Comparison of ENCODE assay signal across 8 cellular contexts in the genomic region with DNA sequence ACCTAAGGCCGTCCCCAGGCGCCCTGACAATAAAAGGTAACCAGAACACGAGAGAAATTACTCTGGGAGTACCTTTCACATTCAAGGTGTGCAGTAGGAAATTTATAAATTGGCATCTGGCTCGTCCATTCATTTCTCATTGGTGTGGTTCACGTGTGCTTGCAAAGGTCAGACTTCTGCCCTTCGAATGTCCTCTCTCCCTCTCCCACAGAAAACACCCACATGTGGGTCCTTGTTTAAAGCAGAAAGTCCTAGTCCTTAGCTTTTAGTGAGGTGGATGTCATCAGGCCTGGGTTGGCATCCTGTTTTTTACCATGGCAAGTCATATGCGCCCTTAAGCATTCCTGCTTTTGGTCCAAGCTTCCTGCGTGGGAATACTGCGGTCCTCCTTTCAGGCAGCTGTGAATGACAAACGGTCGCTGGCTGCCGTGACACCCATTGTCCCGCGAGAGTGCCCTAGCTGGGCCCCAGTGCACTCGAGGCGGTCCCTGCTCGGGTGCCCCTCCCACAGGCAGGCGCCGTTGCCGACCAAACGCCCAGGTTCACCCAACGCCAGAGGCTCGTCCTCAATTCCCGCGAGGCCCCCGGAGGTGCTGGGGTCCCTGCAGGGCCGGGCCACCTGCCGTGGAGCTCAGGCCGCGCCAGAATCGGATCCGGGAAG. TPM values are rescaled to one million over a fixed set of nuclear protein-coding genes. Genes with fewer than 3 reads are reported as not detected.
DNase-seq lines count a peak whose midpoint lies in the region; ATAC-seq, FAIRE-seq and TF ChIP-seq lines count a peak whose summit lies in the region.

A gene (plus strand): TSS at position 531 of the 661 bp plus-strand sequence. CDS start 140 bp downstream, outside the sequence.

- POLR2A ChIA-PET in AG04449 (lab: Yijun Ruan, JAX): interaction anchor here (0.6 to 0.8 kb wide), 2 partner anchors 16 to 485 kb away, joined by 3 read pairs; a partner anchor contains a TSS
- POLR2A ChIA-PET in WTC11 (lab: Charles Lee): interaction anchor here (0.6 to 0.7 kb wide), 2 partner anchors 10 to 96 kb away, joined by 3 to 6 read pairs; no protein-coding TSS in a partner anchor

- H3K27me3 ChIP-seq in keratinocyte (ENCODE audit: control insufficient read depth, extremely low read depth, insufficient read depth, low read length): no peaks in the 10 kb centered on the region

- peak; percentile 20 for FAIRE-seq in keratinocyte (lab: Jason Lieb, UNC)

- CTCF ChIA-PET in AG04449 (lab: Yijun Ruan, JAX): interaction anchor here (0.6 to 1.3 kb wide), 7 partner anchors 8 to 281 kb away, joined by 3 to 5 read pairs (median 3); a partner anchor contains a TSS
- CTCF ChIA-PET in WTC11 (lab: Charles Lee): interaction anchor here (0.8 to 1.4 kb wide), 3 partner anchors 14 to 493 kb away, joined by 3 to 10 read pairs (median 5); no protein-coding TSS in a partner anchor

- H3K9ac ChIP-seq in keratinocyte (ENCODE audit: control insufficient read depth, extremely low read depth, insufficient read depth, low read length): peak within 1 kb of the TSS; percentile 87

- H3K4me1 ChIP-seq in keratinocyte (ENCODE audit: control insufficient read depth, extremely low read depth, insufficient read depth, low read length): peaks cover 25% of the 10 kb centered on the region

- peaks cover 10% of the 10 kb centered on the region for H3K9me3 Mint-ChIP-seq in WTC11

- H3K4me1 Mint-ChIP-seq in WTC11: peaks cover 9% of the 10 kb centered on the region

- H3K27ac ChIP-seq in caudate nucleus (ENCODE audit: low read depth, low read length): peak within 1 kb of the TSS; percentile 62
- H3K27ac ChIP-seq in keratinocyte (ENCODE audit: control insufficient read depth, insufficient read depth, low read length): peak within 1 kb of the TSS; percentile 78

- peaks cover 33% of the 10 kb centered on the region for H3K27me3 Mint-ChIP-seq in WTC11 (ENCODE audit: low read depth)

- no peaks in the 10 kb centered on the region for H3K9me3 ChIP-seq in keratinocyte (ENCODE audit: control insufficient read depth, low read depth, low read length)

- H3K9me1 ChIP-seq in keratinocyte (ENCODE audit: control insufficient read depth, extremely low read depth, insufficient read depth, low read length): no peaks in the 10 kb centered on the region

- H2AFZ ChIP-seq in keratinocyte (ENCODE audit: control insufficient read depth, low read length): peak within 1 kb of the TSS; percentile 80

- no peak for DNase-seq in AG04449 (ENCODE audit: low read depth, low spot score)
- DNase-seq in NCI-H2171 (lab: John Stamatoyannopoulos, UW): peak; percentile 82
- peak; percentile 58 for DNase-seq in WTC11 (ENCODE audit: low spot score)
- DNase-seq in caudate nucleus (lab: John Stamatoyannopoulos, UW): peak in 59 of 61 donors; percentile 17 to 89 (median 69)
- no peak for DNase-seq in keratinocyte (ENCODE audit: low read depth, low spot score)
- DNase-seq in stimulated activated CD4-positive, alpha-beta T cell treated with anti-CD3 and anti-CD28 coated beads, Interleukin-15, amount 100 ng/mL, for 1 hour (ENCODE audit: low read depth in 1 of 2, low spot score in 1 of 2): peak; percentile 56 to 69

- peak within 1 kb of the TSS; percentile 71 for H3K4me3 ChIP-seq in AG04449 (ENCODE audit: low read depth, low read length)
- peak within 1 kb of the TSS; percentile 51 to 90 (median 88) for H3K4me3 ChIP-seq in keratinocyte (ENCODE audit: control insufficient read depth in 2 of 3, extremely low read depth in 1 of 3, insufficient read depth in 2 of 3, low read depth in 1 of 3, low read length in 3 of 3)

- peak within 1 kb of the TSS; percentile 59 for H3K4me3 Mint-ChIP-seq in WTC11

- no peak for TF ChIP-seq CTCF in AG04449 (IDR thresholded peaks at IDR 0.05; ENCODE audit: insufficient read depth, low read length, missing control alignments)
- no peak for TF ChIP-seq CTCF in WTC11 (IDR thresholded peaks at IDR 0.05)
- TF ChIP-seq CTCF in keratinocyte (optimal IDR thresholded peaks at IDR 0.05 in 1 of 3, IDR thresholded peaks at IDR 0.05 in 1 of 3, conservative IDR thresholded peaks at IDR 0.05 in 1 of 3; ENCODE audit: extremely low read depth in 1 of 3, insufficient read depth in 2 of 3, low read length in 3 of 3): no peak

- H4K20me1 ChIP-seq in keratinocyte (ENCODE audit: control insufficient read depth, extremely low read depth, insufficient read depth, low read length): no peaks in the 10 kb centered on the region

- peak within 1 kb of the TSS; percentile 70 for H3K4me2 ChIP-seq in keratinocyte (ENCODE audit: control insufficient read depth, extremely low read depth, insufficient read depth, low read depth, low read length)

- peak; percentile 70 for ATAC-seq in GM18870 (IDR thresholded peaks at IDR 0.05; ENCODE audit: unreplicated experiment)
- ATAC-seq in HG03103 (IDR thresholded peaks at IDR 0.05; ENCODE audit: low read depth, unreplicated experiment): peak; percentile 86
- peak; percentile 68 for ATAC-seq in WTC11

- peaks cover 5% of the 10 kb centered on the region for H3K36me3 Mint-ChIP-seq in WTC11

- dilution Hi-C loops in keratinocyte (cut with MboI; ENCODE audit: extremely low pct_ligation_motif_present, low sequenced_read_pairs): no loop called here

- H3K27ac Mint-ChIP-seq in WTC11: no peak within 1 kb of the TSS

- H3K36me3 ChIP-seq in keratinocyte (ENCODE audit: control insufficient read depth in 2 of 2, extremely low read depth in 1 of 2, insufficient read depth in 2 of 2, low read length in 2 of 2): peaks cover 0 to 4% of the 10 kb centered on the region in 2 experiments

- peaks cover 45% of the 10 kb centered on the region for H3K79me2 ChIP-seq in keratinocyte (ENCODE audit: control insufficient read depth, insufficient read depth, low read length)

TF ChIP-seq in WTC11, 78 proteins besides CTCF, POLR2A, EP300 and RAD21:
- TF ChIP-seq, protein P1, sequence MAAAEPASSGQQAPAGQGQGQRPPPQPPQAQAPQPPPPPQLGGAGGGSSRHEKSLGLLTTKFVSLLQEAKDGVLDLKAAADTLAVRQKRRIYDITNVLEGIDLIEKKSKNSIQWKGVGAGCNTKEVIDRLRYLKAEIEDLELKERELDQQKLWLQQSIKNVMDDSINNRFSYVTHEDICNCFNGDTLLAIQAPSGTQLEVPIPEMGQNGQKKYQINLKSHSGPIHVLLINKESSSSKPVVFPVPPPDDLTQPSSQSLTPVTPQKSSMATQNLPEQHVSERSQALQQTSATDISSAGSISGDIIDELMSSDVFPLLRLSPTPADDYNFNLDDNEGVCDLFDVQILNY (CRISPR knock-in tag; IDR thresholded peaks at IDR 0.05): no peak
- TF ChIP-seq GABPB1 (CRISPR knock-in tag; IDR thresholded peaks at IDR 0.05) (peak; percentile 37; the same call in 1 of the 2 replicates), ZNF423 (CRISPR knock-in tag; IDR thresholded peaks at IDR 0.05) (peak; percentile 46; the same call in 1 of the 2 replicates), NR1H2 (CRISPR knock-in tag; IDR thresholded peaks at IDR 0.05) (no peak), ATF1 (CRISPR knock-in tag; IDR thresholded peaks at IDR 0.05) (no peak)
- TF ChIP-seq, protein P2, sequence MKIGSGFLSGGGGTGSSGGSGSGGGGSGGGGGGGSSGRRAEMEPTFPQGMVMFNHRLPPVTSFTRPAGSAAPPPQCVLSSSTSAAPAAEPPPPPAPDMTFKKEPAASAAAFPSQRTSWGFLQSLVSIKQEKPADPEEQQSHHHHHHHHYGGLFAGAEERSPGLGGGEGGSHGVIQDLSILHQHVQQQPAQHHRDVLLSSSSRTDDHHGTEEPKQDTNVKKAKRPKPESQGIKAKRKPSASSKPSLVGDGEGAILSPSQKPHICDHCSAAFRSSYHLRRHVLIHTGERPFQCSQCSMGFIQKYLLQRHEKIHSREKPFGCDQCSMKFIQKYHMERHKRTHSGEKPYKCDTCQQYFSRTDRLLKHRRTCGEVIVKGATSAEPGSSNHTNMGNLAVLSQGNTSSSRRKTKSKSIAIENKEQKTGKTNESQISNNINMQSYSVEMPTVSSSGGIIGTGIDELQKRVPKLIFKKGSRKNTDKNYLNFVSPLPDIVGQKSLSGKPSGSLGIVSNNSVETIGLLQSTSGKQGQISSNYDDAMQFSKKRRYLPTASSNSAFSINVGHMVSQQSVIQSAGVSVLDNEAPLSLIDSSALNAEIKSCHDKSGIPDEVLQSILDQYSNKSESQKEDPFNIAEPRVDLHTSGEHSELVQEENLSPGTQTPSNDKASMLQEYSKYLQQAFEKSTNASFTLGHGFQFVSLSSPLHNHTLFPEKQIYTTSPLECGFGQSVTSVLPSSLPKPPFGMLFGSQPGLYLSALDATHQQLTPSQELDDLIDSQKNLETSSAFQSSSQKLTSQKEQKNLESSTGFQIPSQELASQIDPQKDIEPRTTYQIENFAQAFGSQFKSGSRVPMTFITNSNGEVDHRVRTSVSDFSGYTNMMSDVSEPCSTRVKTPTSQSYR (CRISPR knock-in tag; IDR thresholded peaks at IDR 0.05): 0 out of 2 replicates have a peak, but pooled peaks have one; percentile 22
- TF ChIP-seq, protein P3, sequence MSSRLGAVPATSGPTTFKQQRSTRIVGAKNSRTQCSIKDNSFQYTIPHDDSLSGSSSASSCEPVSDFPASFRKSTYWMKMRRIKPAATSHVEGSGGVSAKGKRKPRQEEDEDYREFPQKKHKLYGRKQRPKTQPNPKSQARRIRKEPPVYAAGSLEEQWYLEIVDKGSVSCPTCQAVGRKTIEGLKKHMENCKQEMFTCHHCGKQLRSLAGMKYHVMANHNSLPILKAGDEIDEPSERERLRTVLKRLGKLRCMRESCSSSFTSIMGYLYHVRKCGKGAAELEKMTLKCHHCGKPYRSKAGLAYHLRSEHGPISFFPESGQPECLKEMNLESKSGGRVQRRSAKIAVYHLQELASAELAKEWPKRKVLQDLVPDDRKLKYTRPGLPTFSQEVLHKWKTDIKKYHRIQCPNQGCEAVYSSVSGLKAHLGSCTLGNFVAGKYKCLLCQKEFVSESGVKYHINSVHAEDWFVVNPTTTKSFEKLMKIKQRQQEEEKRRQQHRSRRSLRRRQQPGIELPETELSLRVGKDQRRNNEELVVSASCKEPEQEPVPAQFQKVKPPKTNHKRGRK (CRISPR knock-in tag; IDR thresholded peaks at IDR 0.05; ENCODE audit: borderline replicate concordance): no peak

RNA-seq across cellular contexts. Expression of the gene that starts here (rescaled TPM):
- total RNA-seq in WTC11 (2021): 2.4 to 3.0 TPM (median 2.7 TPM) in 3 replicates
- 7.7 to 17.1 TPM (median 12.2 TPM) in 3 replicates for polyA plus RNA-seq in keratinocyte
- 2.2 TPM for polyA plus RNA-seq in keratinocyte (2011; ENCODE audit: low read depth)
- 10.2 and 15.3 TPM in 2 replicates for polyA plus RNA-seq in keratinocyte (2011; cell fraction: cytosol; rRNA removed)
- polyA plus RNA-seq in keratinocyte (2011; cell fraction: nucleus; rRNA removed): 16.7 and 18.3 TPM in 2 replicates
- polyA plus RNA-seq in keratinocyte (2012; ENCODE audit: low replicate concordance): 10.7 and 15.3 TPM in 2 replicates
- 7.3 to 10.2 TPM (median 10.0 TPM) in 3 replicates for polyA minus RNA-seq in keratinocyte
- polyA minus RNA-seq in keratinocyte (2011; cell fraction: cytosol; rRNA and poly(A)+ RNA removed): 25.5 TPM
- 12.3 and 14.4 TPM in 2 replicates for polyA minus RNA-seq in keratinocyte (2011; cell fraction: nucleus; rRNA and poly(A)+ RNA removed)

Comparison
In these comparisons a context has a peak if more than half of its experiments do, and no peak if none do; other contexts are left out.
1. DNase-seq: peak in NCI-H2171 (single experiment), WTC11 (single experiment), caudate nucleus (59 of 61) and stimulated activated CD4-positive, alpha-beta T cell treated with anti-CD3 and anti-CD28 coated beads, Interleukin-15, amount 100 ng/mL, for 1 hour (2 of 2); none in AG04449 (single experiment) and keratinocyte (single experiment).
2. Peak in every context shown above with its lines, with median percentiles within 50 percentile points of each other: ATAC-seq.